9 cellular contexts compared by ENCODE assay signal in genomic region chr19:49363265-49364082, GRCh38. TPM values are rescaled to one million over a fixed set of nuclear protein-coding genes. Genes with fewer than 3 reads are reported as not detected.
A peak's percentile ranks its signal among the peaks of the same experiment; 100 is the strongest.
DNase-seq lines count a peak whose midpoint lies in the region; ATAC-seq and TF ChIP-seq lines count a peak whose summit lies in the region.
"Had no signal": no experiment of that assay in that cellular context is flagged by ENCODE, and none has a peak within 500 bp of the region (broad histone marks: within the 10 kb centered on the region; RNA-seq: fewer than 3 reads in every experiment).

TSS of gene DKKL1 (plus strand) at chr19:49363877. CDS start at chr19:49363999, 122 bp downstream.

- TF ChIP-seq POLR2A in lower leg skin (IDR thresholded peaks at IDR 0.05), result no peak

- H3K36me3 ChIP-seq in ectodermal cell (ENCODE audit: control insufficient read depth, insufficient read depth, low read length), result peaks cover 16% of the 10 kb centered on the region

- H3K4me3 ChIP-seq in ectodermal cell (ENCODE audit: insufficient read depth, low read depth, low read length), result peak within 1 kb of the TSS; percentile 99
- H3K4me3 ChIP-seq in lower leg skin (ENCODE audit: low read depth, poor library complexity, severe bottlenecking), result no peak within 1 kb of the TSS

- H3K9me3 ChIP-seq in ectodermal cell (ENCODE audit: control insufficient read depth, low read length), result no peaks in the 10 kb centered on the region

- peak within 1 kb of the TSS; percentile 81 for H3K27ac ChIP-seq in ectodermal cell (ENCODE audit: insufficient read depth, low read depth, low read length, poor library complexity, severe bottlenecking)
- H3K27ac ChIP-seq: HL-60 had no signal

- intact Hi-C loops in lower leg skin (cut with DNase I; ENCODE audit: low total_unique reads), result no loop called here

- no peak for TF ChIP-seq CTCF in lower leg skin (IDR thresholded peaks at IDR 0.05)

- WGBS in ectodermal cell, 2 experiments, result 2 to 3% methylated on average over 46 of the region's 46 CpGs
- 3% methylated on average over 46 of the region's 46 CpGs for WGBS in lower leg skin, 2 donors

- DNase-seq in C1 segment of cervical spinal cord (lab: John Stamatoyannopoulos, UW), result peak in 9 of 14 donors; percentile 18 to 59 (median 40)
- peak; percentile 95 for DNase-seq in GOT3 (lab: John Stamatoyannopoulos, UW)
- peak; percentile 91 for DNase-seq in NCI-H2227 (lab: John Stamatoyannopoulos, UW; ENCODE audit: unreplicated experiment)
- peak; percentile 39 to 45 for DNase-seq in activated CD4-positive, alpha-beta T cell treated with anti-CD3 and anti-CD28 coated beads, Interleukin-2, amount 50 U/mL, for 24 hours (ENCODE audit: low read depth in 1 of 2, low spot score in 1 of 2)
- DNase-seq in lower leg skin (ENCODE audit: low spot score in 2 of 2), result peak; percentile 98 to 100
- peak; percentile 51 for DNase-seq in stimulated activated CD4-positive, alpha-beta T cell treated with anti-CD3 and anti-CD28 coated beads, Interleukin-4, amount 100 ng/mL, for 1 hour

- H3K27me3 ChIP-seq in ectodermal cell (ENCODE audit: control insufficient read depth, insufficient read depth, low read length, poor library complexity, severe bottlenecking), result no peaks in the 10 kb centered on the region

- no peak for ATAC-seq in GM18907 (IDR thresholded peaks at IDR 0.05; ENCODE audit: unreplicated experiment)

- H3K4me1 ChIP-seq in ectodermal cell (ENCODE audit: control insufficient read depth, insufficient read depth, low read length), result peaks cover 18% of the 10 kb centered on the region

RNA-seq across cellular contexts. Expression of gene DKKL1, which starts in this region (rescaled TPM):
- 5.4 TPM for polyA plus RNA-seq in ectodermal cell (2013, experiment 1 of 4)
- polyA plus RNA-seq in ectodermal cell (2013, experiment 2 of 4), result 4.3 TPM
- 8.6 TPM for polyA plus RNA-seq in ectodermal cell (2013, experiment 3 of 4)
- polyA plus RNA-seq in ectodermal cell (2013, experiment 4 of 4), result 7.2 TPM
- 1 to 10 TPM in 1 of 4 donors, not detected in 3; 3.0 TPM for total RNA-seq in lower leg skin

Comparison
In these comparisons a context has a peak if more than half of its experiments do, and no peak if none do; other contexts are left out.
1. DNase-seq: peak in every context shown above with its lines; median percentile 99 in lower leg skin; 95 in GOT3; 91 in NCI-H2227; 51 in stimulated activated CD4-positive, alpha-beta T cell treated with anti-CD3 and anti-CD28 coated beads, Interleukin-4, amount 100 ng/mL, for 1 hour; 42 in activated CD4-positive, alpha-beta T cell treated with anti-CD3 and anti-CD28 coated beads, Interleukin-2, amount 50 U/mL, for 24 hours; 40 in C1 segment of cervical spinal cord.